ENCODE assay signal across 18 cellular contexts in genomic region chr17:39820541-39820940, GRCh38. TPM values are rescaled to one million over a fixed set of nuclear protein-coding genes. Genes with fewer than 3 reads are reported as not detected.
DNase-seq lines count a peak whose midpoint lies in the region; ATAC-seq, FAIRE-seq and TF ChIP-seq lines count a peak whose summit lies in the region.
"Had no signal": no experiment of that assay in that cellular context is flagged by ENCODE, and none has a peak within 500 bp of the region (broad histone marks: within the 10 kb centered on the region; RNA-seq: fewer than 3 reads in every experiment).

No MANE protein-coding gene starts in this region.

- POLR2A ChIA-PET in GM12878 (lab: Charles Lee), result interaction anchor here (0.5 to 1.8 kb wide), 11 partner anchors 8 to 171 kb away, joined by 3 to 7 read pairs (median 3); no protein-coding TSS in a partner anchor

- H3K9me3 Mint-ChIP-seq in stimulated activated effector memory CD8-positive, alpha-beta T cell treated with anti-CD3 and anti-CD28 coated beads, Interleukin-12 subunit alpha, Interleukin-12 subunit beta, amount 100 ng/mL, for 72 hours, result peaks cover 15% of the 10 kb centered on the region

- H3K4me3 ChIP-seq in GM12878, result no peak overlapping the region
- H3K4me3 ChIP-seq: heart right ventricle, MG63, suprapubic skin had no signal

- H3K4me3 Mint-ChIP-seq in stimulated activated effector memory CD8-positive, alpha-beta T cell treated with anti-CD3 and anti-CD28 coated beads, Interleukin-12 subunit alpha, Interleukin-12 subunit beta, amount 100 ng/mL, for 72 hours, result peak overlapping the region; percentile 63

- H3K36me3 Mint-ChIP-seq in stimulated activated effector memory CD8-positive, alpha-beta T cell treated with anti-CD3 and anti-CD28 coated beads, Interleukin-12 subunit alpha, Interleukin-12 subunit beta, amount 100 ng/mL, for 72 hours, result peaks cover 93% of the 10 kb centered on the region

- no peak overlapping the region for H2AFZ ChIP-seq in GM12878 (ENCODE audit: control insufficient read depth, low read depth, low read length)

- H3K27ac Mint-ChIP-seq in stimulated activated effector memory CD8-positive, alpha-beta T cell treated with anti-CD3 and anti-CD28 coated beads, Interleukin-12 subunit alpha, Interleukin-12 subunit beta, amount 100 ng/mL, for 72 hours, result peak overlapping the region; percentile 94

- H4K20me1 ChIP-seq in GM12878 (ENCODE audit: control insufficient read depth, insufficient read depth), result no peaks in the 10 kb centered on the region

- H3K27ac ChIP-seq in GM12878 (ENCODE audit: control insufficient read depth, insufficient read depth), result no peak overlapping the region
- H3K27ac ChIP-seq: epithelial cell of prostate, heart right ventricle, HL-60, neutrophil, suprapubic skin had no signal

- CTCF ChIA-PET in GM12878 (lab: Yijun Ruan, JAX), result interaction anchor here (0.6 to 4.1 kb wide), 11 partner anchors 8 to 160 kb away, joined by 3 to 17 read pairs (median 3); partner anchors contain the start of gene PSMD3

- H3K27me3 ChIP-seq in GM12878 (replicated peaks in 1 of 2; ENCODE audit: control insufficient read depth in 2 of 2, insufficient read depth in 2 of 2, low read length in 1 of 2), result no peaks in the 10 kb centered on the region
- H3K27me3 ChIP-seq: suprapubic skin had no signal

- H3K4me1 ChIP-seq in GM12878 (ENCODE audit: control insufficient read depth, insufficient read depth, low read length), result peaks cover 42% of the 10 kb centered on the region
- H3K4me1 ChIP-seq: suprapubic skin had no signal

- no TSS peak for BruUV-seq in GM12878 (replicated peaks; lab: Mats Ljungman, UMichigan)

- peak; percentile 33 for ATAC-seq in GM12878
- ATAC-seq in stimulated activated effector memory CD8-positive, alpha-beta T cell treated with anti-CD3 and anti-CD28 coated beads, Interleukin-12 subunit alpha, Interleukin-12 subunit beta, amount 100 ng/mL, for 72 hours, result peak; percentile 49
- ATAC-seq in GM19452 (IDR thresholded peaks at IDR 0.05; ENCODE audit: unreplicated experiment), result no peak
- no peak for ATAC-seq in HG03039 (IDR thresholded peaks at IDR 0.05; ENCODE audit: unreplicated experiment)
- ATAC-seq: heart right ventricle, left lobe of liver had no signal

- peaks cover 59% of the 10 kb centered on the region for H3K4me1 Mint-ChIP-seq in stimulated activated effector memory CD8-positive, alpha-beta T cell treated with anti-CD3 and anti-CD28 coated beads, Interleukin-12 subunit alpha, Interleukin-12 subunit beta, amount 100 ng/mL, for 72 hours

- in situ Hi-C loops in GM12878 (cut with MboI), result no loop called here

- WGBS in GM12878 (ENCODE audit: insufficient coverage, insufficient replicate concordance, low lambda C conversion rate, missing lambda C conversion rate), result 14% methylated on average over 4 of the region's 4 CpGs

- peaks cover 44% of the 10 kb centered on the region for H3K79me2 ChIP-seq in GM12878 (ENCODE audit: control insufficient read depth, insufficient read depth, low read length)

- TF ChIP-seq CTCF in GM12873 (IDR thresholded peaks at IDR 0.05; ENCODE audit: insufficient read depth, low read depth, low read length, missing control alignments), result peak; percentile 6
- peak in 1 of 3 experiments; percentile 18; a peak in 1 of 6 replicates for TF ChIP-seq CTCF in GM12878 (IDR thresholded peaks at IDR 0.05 in 2 of 3, conservative IDR thresholded peaks at IDR 0.05 in 1 of 3; ENCODE audit: control insufficient read depth in 2 of 3, extremely low read depth in 1 of 3, insufficient read depth in 1 of 3, low read depth in 3 of 3, low read length in 3 of 3)

- H3K4me2 ChIP-seq in GM12878 (ENCODE audit: control insufficient read depth, insufficient read depth), result no peak overlapping the region

- FAIRE-seq in GM12878 (lab: Jason Lieb, UNC), result no peak

- peak; percentile 29 for DNase-seq in NCI-H69 (lab: John Stamatoyannopoulos, UW)
- no peak for DNase-seq in GM12878 (ENCODE audit: low read depth, low spot score)
- DNase-seq in stimulated activated effector memory CD8-positive, alpha-beta T cell treated with anti-CD3 and anti-CD28 coated beads, Interleukin-12 subunit alpha, Interleukin-12 subunit beta, amount 100 ng/mL, for 72 hours (ENCODE audit: low spot score in 2 of 2), result no peak
- DNase-seq in cerebellar cortex (ENCODE audit: low spot score), result no peak
- DNase-seq: activated CD4-positive, CD25-positive, alpha-beta regulatory T cell; activated effector memory CD4-positive, alpha-beta T cell treated with Interleukin-2 at 50 U/mL for 16 hours; central memory CD4-positive, alpha-beta T cell; heart right ventricle; MG63; NCI-H2171 had no signal

- H3K9me3 ChIP-seq in GM12878 (replicated peaks; ENCODE audit: control insufficient read depth, insufficient read depth, low read length), result peaks cover 30% of the 10 kb centered on the region
- H3K9me3 ChIP-seq: suprapubic skin had no signal

- no peak overlapping the region for H3K9ac ChIP-seq in GM12878 (ENCODE audit: control insufficient read depth, insufficient read depth, low read length)

- SMC1A ChIA-PET in GM12878 (lab: Charles Lee; ENCODE audit: uncharacterized antibody, unreplicated experiment), result interaction anchor here (0.8 to 4.7 kb wide), 19 partner anchors 9 to 118 kb away, joined by 3 to 35 read pairs (median 4); no protein-coding TSS in a partner anchor

- TF ChIP-seq POLR2A in GM12878 (IDR thresholded peaks at IDR 0.05; ENCODE audit: low read depth, low read length), result no peak

- TF ChIP-seq RAD21 in GM12878 (IDR thresholded peaks at IDR 0.05; ENCODE audit: insufficient read depth, low read depth, low read length), result peak; percentile 43; the same call in 1 of the 2 replicates

- TF ChIP-seq EP300 in GM12878 (IDR thresholded peaks at IDR 0.05; ENCODE audit: borderline replicate concordance in 1 of 2, control insufficient read depth in 1 of 2, low read depth in 2 of 2, low read length in 2 of 2), result no peak

- H3K36me3 ChIP-seq in GM12878 (ENCODE audit: control insufficient read depth in 2 of 2, insufficient read depth in 2 of 2, low read length in 1 of 2), result peaks cover 15 to 33% of the 10 kb centered on the region in 2 experiments
- H3K36me3 ChIP-seq: MG63, neutrophil, suprapubic skin had no signal

- intact Hi-C loops in GM12878 (cut with micrococcal nuclease; ENCODE audit: unreplicated experiment), result no loop called here

- RAD21 ChIA-PET in GM12878 (lab: Charles Lee; ENCODE audit: unreplicated experiment), result interaction anchor here (0.6 to 4.1 kb wide), 12 partner anchors 8 to 160 kb away, joined by 3 to 49 read pairs (median 4); partner anchors contain the start of genes IKZF3 and PSMD3

TF ChIP-seq in GM12878, 131 proteins besides CTCF, POLR2A, EP300 and RAD21 (continues in another document):
- TF ChIP-seq CHD4 (IDR thresholded peaks at IDR 0.05), result no peak

RNA-seq across cellular contexts. Expression of gene IKZF3, which starts 43.6 kb away (rescaled TPM):
- total RNA-seq in GM12878 (2013; cell fraction: nucleolus; rRNA removed), result 78.7 and 87.0 TPM in 2 replicates
- total RNA-seq in GM12878 (2014; rRNA removed) (61.4 and 63.0 TPM in 2 replicates), GM12878 (2014; rRNA removed; fragmentation: Illumina TruSeq; extraction: Trizol) (64.1 and 66.0 TPM in 2 replicates), GM12878 (2021) (96.4 and 98.2 TPM in 2 replicates)
- polyA plus RNA-seq in GM12878 (2011; ENCODE audit: low read depth), result 33.1 TPM
- polyA plus RNA-seq in GM12878 (2011; rRNA removed) (36.7 and 53.2 TPM in 2 replicates), GM12878 (2014; fragmentation: Illumina TruSeq; extraction: Trizol) (50.8 and 53.0 TPM in 2 replicates), GM12878 (2014; fragmentation: Nextera tagmentation; extraction: Ambion mirVana) (10 to 100 TPM in 1 of 2 experiments, 1 to 10 TPM in 1; 5.5 to 14.0 TPM), GM12878 (2014; rRNA removed) (31.9 and 33.6 TPM in 2 replicates), GM12878 (2016; fragmentation: Nextera tagmentation; extraction: Ambion mirVana) (10 to 100 TPM; 39.3 to 42.3 TPM)
- 51.1 and 53.4 TPM in 2 replicates for polyA plus RNA-seq in GM12878 (2011; cell fraction: cytosol; rRNA removed)
- 26.0 and 32.5 TPM in 2 replicates for polyA plus RNA-seq in GM12878 (2011; cell fraction: nucleus; rRNA removed)
- polyA plus RNA-seq in GM12878 (2012), result 41.2 and 43.3 TPM in 2 replicates
- polyA minus RNA-seq in GM12878 (2011; rRNA and poly(A)+ RNA removed), result 166 and 185 TPM in 2 replicates
- 70.3 and 71.5 TPM in 2 replicates for polyA minus RNA-seq in GM12878 (2011; cell fraction: cytosol; rRNA and poly(A)+ RNA removed)
- polyA minus RNA-seq in GM12878 (2011; cell fraction: nucleus; rRNA and poly(A)+ RNA removed), result 20.2 and 40.0 TPM in 2 replicates

RNA-seq across cellular contexts. Expression of gene ZPBP2, which starts 47.5 kb away (rescaled TPM):
- 0.50 and 0.56 TPM in 2 replicates for total RNA-seq in GM12878 (2013; cell fraction: nucleolus; rRNA removed)
- total RNA-seq in GM12878 (2014; rRNA removed) (0.34 and 0.49 TPM in 2 replicates), GM12878 (2014; rRNA removed; fragmentation: Illumina TruSeq; extraction: Trizol) (0.45 and 0.46 TPM in 2 replicates), GM12878 (2021) (0.67 and 0.77 TPM in 2 replicates)
- 0.31 TPM for polyA plus RNA-seq in GM12878 (2011; ENCODE audit: low read depth)
- polyA plus RNA-seq in GM12878 (2011; rRNA removed) (0.39 and 0.73 TPM in 2 replicates), GM12878 (2014; fragmentation: Illumina TruSeq; extraction: Trizol) (0.66 and 1.0 TPM in 2 replicates), GM12878 (2014; fragmentation: Nextera tagmentation; extraction: Ambion mirVana) (1 to 10 TPM in 1 of 2 experiments, under 1 TPM in 1; 0.62 to 1.0 TPM), GM12878 (2014; rRNA removed) (0.33 and 0.36 TPM in 2 replicates), GM12878 (2016; fragmentation: Nextera tagmentation; extraction: Ambion mirVana) (under 1 TPM; 0.53 to 0.98 TPM)
- polyA plus RNA-seq in GM12878 (2011; cell fraction: cytosol; rRNA removed), result 0.12 and 0.15 TPM in 2 replicates
- polyA plus RNA-seq in GM12878 (2011; cell fraction: nucleus; rRNA removed), result 0.42 and 0.82 TPM in 2 replicates
- polyA plus RNA-seq in GM12878 (2012), result 0.56 and 0.64 TPM in 2 replicates
- polyA minus RNA-seq in GM12878 (2011; rRNA and poly(A)+ RNA removed), result 0.36 and 0.51 TPM in 2 replicates
- 0.42 TPM in 1 of 2 replicates, not detected in the other for polyA minus RNA-seq in GM12878 (2011; cell fraction: cytosol; rRNA and poly(A)+ RNA removed)
- polyA minus RNA-seq in GM12878 (2011; cell fraction: nucleus; rRNA and poly(A)+ RNA removed), result 0.29 TPM in 1 of 2 replicates, not detected in the other
- total RNA-seq: heart right ventricle, left lobe of liver, suprapubic skin had no signal
- polyA plus RNA-seq: heart right ventricle had no signal

Comparison
In these comparisons a context has a peak if more than half of its experiments do, and no peak if none do; other contexts are left out.
1. ATAC-seq: peak in GM12878 (single experiment) and stimulated activated effector memory CD8-positive, alpha-beta T cell treated with anti-CD3 and anti-CD28 coated beads, Interleukin-12 subunit alpha, Interleukin-12 subunit beta, amount 100 ng/mL, for 72 hours (single experiment); none in GM19452 (single experiment) and HG03039 (single experiment).